ENCODE assay signal across 8 cellular contexts in the genomic region with DNA sequence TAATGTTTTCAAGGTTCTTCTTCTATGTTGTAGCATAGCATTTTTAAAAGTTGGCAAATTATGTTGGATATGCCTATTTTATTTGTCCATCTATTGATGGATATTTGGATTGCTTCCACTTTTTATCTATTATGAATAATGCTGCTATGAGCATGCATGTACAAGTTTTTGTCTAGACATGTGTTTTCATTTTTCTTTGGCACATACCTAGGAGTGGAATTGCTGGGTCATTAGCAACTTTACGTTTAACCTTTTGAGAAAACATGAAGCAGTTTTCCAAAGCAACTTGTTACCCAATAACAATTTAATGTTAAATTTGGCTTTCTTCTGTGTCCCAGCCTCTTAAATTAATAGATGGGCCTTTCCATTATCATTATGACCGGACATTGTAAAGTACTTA.
"Had no signal": no experiment of that assay in that cellular context is flagged by ENCODE, and none has a peak within 500 bp of the region (broad histone marks: within the 10 kb centered on the region; RNA-seq: fewer than 3 reads in every experiment).

No MANE protein-coding gene starts in this region.

- FAIRE-seq: H1, H54, HTR-8/SVneo, K562 had no signal

- H2AFZ ChIP-seq: GM23338 had no signal

- ATAC-seq: GM23338, K562 had no signal

- H3K4me3 ChIP-seq: GM23338, K562 had no signal

- DNase-seq: H9, HCEC 1CT, IMR-90 had no signal

- H3K4me2 ChIP-seq: GM23338 had no signal
